In the genomic region with DNA sequence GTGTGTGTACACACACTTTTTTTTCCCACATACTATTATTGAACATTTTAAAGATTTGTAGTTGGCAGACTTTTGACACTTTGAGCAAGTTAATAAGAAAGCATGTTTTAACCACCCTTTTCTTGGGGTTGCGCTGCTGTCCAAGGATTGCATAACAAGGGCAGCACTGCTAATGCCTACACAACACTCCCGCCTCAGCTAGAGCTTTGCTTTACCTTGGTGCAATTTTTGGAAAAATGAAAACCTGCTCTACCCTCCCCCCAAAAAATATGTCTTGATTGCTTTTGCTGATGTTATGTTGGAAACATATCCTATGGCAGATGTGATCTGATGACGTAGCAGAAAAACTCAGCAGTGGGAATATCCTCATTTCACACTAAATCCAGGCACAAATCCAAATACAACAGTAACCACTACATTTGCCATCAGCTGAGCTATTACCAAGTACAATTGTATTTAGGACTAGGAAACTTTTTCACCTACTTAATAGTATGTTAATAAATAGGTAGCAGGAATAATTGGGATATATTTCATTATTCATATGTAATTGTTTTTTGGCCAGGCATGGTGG, we compare ENCODE assay signal across 11 cellular contexts. TPM values are rescaled to one million over a fixed set of nuclear protein-coding genes. Genes with fewer than 3 reads are reported as not detected.
DNase-seq lines count a peak whose midpoint lies in the region; ATAC-seq, FAIRE-seq and TF ChIP-seq lines count a peak whose summit lies in the region.
"Had no signal": no experiment of that assay in that cellular context is flagged by ENCODE, and none has a peak within 500 bp of the region (broad histone marks: within the 10 kb centered on the region; RNA-seq: fewer than 3 reads in every experiment).

No MANE protein-coding gene starts in this region.

- no peak overlapping the region for H3K27ac Mint-ChIP-seq in activated CD8-positive, alpha-beta T cell treated with anti-CD3 and anti-CD28 coated beads, Interleukin-2, amount 10 ng/mL, durations not matched to agents 7 days and 5 days
- H3K27ac Mint-ChIP-seq: B cell had no signal

- WGBS in pancreas, 2 donors: 18 to 21% methylated on average over 3 of the region's 3 CpGs

- no peak for FAIRE-seq in pancreas (lab: Jason Lieb, UNC)

- peak overlapping the region; percentile 19; the same call in 1 of the 2 replicates for H3K4me3 ChIP-seq in SK-N-MC
- no peak overlapping the region for H3K4me3 ChIP-seq in pancreas

- no peaks in the 10 kb centered on the region for H3K9me3 Mint-ChIP-seq in activated CD8-positive, alpha-beta T cell treated with anti-CD3 and anti-CD28 coated beads, Interleukin-2, amount 10 ng/mL, durations not matched to agents 7 days and 5 days (ENCODE audit: insufficient read depth)

- ATAC-seq in pancreas (peak; percentile 67 to 76 (median 72)), HG02840 (IDR thresholded peaks at IDR 0.05; ENCODE audit: low FRiP score, unreplicated experiment) (no peak), GM21423 (IDR thresholded peaks at IDR 0.05; ENCODE audit: unreplicated experiment) (no peak)
- no peak for ATAC-seq in activated CD8-positive, alpha-beta T cell treated with anti-CD3 and anti-CD28 coated beads, Interleukin-2, amount 10 ng/mL, durations not matched to agents 7 days and 5 days

- TF ChIP-seq CTCF in pancreas (IDR thresholded peaks at IDR 0.05): no peak

- H3K27me3 Mint-ChIP-seq in activated CD8-positive, alpha-beta T cell treated with anti-CD3 and anti-CD28 coated beads, Interleukin-2, amount 10 ng/mL, durations not matched to agents 7 days and 5 days (ENCODE audit: low read depth): no peaks in the 10 kb centered on the region
- H3K27me3 Mint-ChIP-seq: B cell had no signal

- H3K36me3 Mint-ChIP-seq in activated CD8-positive, alpha-beta T cell treated with anti-CD3 and anti-CD28 coated beads, Interleukin-2, amount 10 ng/mL, durations not matched to agents 7 days and 5 days (ENCODE audit: low read depth): peaks cover 6% of the 10 kb centered on the region

- no peaks in the 10 kb centered on the region for H3K27me3 ChIP-seq in pancreas

- peaks cover 10 to 34% (median 23%) of the 10 kb centered on the region in 3 donors for H3K4me1 ChIP-seq in pancreas

- H3K4me3 Mint-ChIP-seq in activated CD8-positive, alpha-beta T cell treated with anti-CD3 and anti-CD28 coated beads, Interleukin-2, amount 10 ng/mL, durations not matched to agents 7 days and 5 days: no peak overlapping the region
- H3K4me3 Mint-ChIP-seq: B cell had no signal

- H3K9me3 ChIP-seq in SK-N-MC (ENCODE audit: low read depth, low read length): no peaks in the 10 kb centered on the region
- H3K9me3 ChIP-seq in pancreas: no peaks in the 10 kb centered on the region

- peak overlapping the region; percentile 89 for H3K27ac ChIP-seq in SK-N-MC
- H3K27ac ChIP-seq in pancreas: peak overlapping the region in 2 of 4 donors; percentile 24 to 48

- no peak overlapping the region for H3K9ac ChIP-seq in SK-N-MC (ENCODE audit: insufficient read length)

- intact Hi-C loops in pancreas (cut with DNase I): no loop called here

- no peaks in the 10 kb centered on the region for H3K4me1 Mint-ChIP-seq in activated CD8-positive, alpha-beta T cell treated with anti-CD3 and anti-CD28 coated beads, Interleukin-2, amount 10 ng/mL, durations not matched to agents 7 days and 5 days (ENCODE audit: low read depth)

- no peaks in the 10 kb centered on the region for H3K36me3 ChIP-seq in SK-N-MC (ENCODE audit: insufficient read depth, low read length)
- no peaks in the 10 kb centered on the region for H3K36me3 ChIP-seq in pancreas

- CTCF ChIA-PET in activated CD8-positive, alpha-beta T cell treated with anti-CD3 and anti-CD28 coated beads, Interleukin-2, amount 10 ng/mL, durations not matched to agents 7 days and 5 days (lab: Charles Lee): interaction anchor here (0.6 to 1.3 kb wide), 2 partner anchors 55 to 572 kb away, joined by 3 read pairs; no protein-coding TSS in a partner anchor

- DNase-seq in AG08395 (ENCODE audit: low spot score): peak; percentile 40
- DNase-seq in SK-N-MC (ENCODE audit: low read depth, low spot score): no peak
- DNase-seq in fibroblast of peridontal ligament (ENCODE audit: extremely low read depth): peak; percentile 85
- DNase-seq in pancreas: no peak
- no peak for DNase-seq in cerebellar nuclear complex (lab: John Stamatoyannopoulos, UW)
- no peak for DNase-seq in activated CD8-positive, alpha-beta T cell treated with anti-CD3 and anti-CD28 coated beads, Interleukin-2, amount 10 ng/mL, durations not matched to agents 7 days and 5 days
- DNase-seq: kidney glomerular epithelial cell, NCI-H146 had no signal

- POLR2A ChIA-PET in activated CD8-positive, alpha-beta T cell treated with anti-CD3 and anti-CD28 coated beads, Interleukin-2, amount 10 ng/mL, durations not matched to agents 7 days and 5 days (lab: Charles Lee): no interaction called here

RNA-seq across cellular contexts. Expression of gene UBE2R2, which starts 51.6 kb away (rescaled TPM):
- total RNA-seq in pancreas: 10 to 100 TPM; 33.1 to 44.8 (median 36.2) TPM
- 10 to 100 TPM; 13.3 to 16.6 TPM for polyA plus RNA-seq in pancreas
- 10 to 100 TPM; 28.2 to 28.3 TPM for total RNA-seq in activated CD8-positive, alpha-beta T cell treated with anti-CD3 and anti-CD28 coated beads, Interleukin-2, amount 10 ng/mL, durations not matched to agents 7 days and 5 days

Comparison
In these comparisons a context has a peak if more than half of its experiments do, and no peak if none do; other contexts are left out.
1. DNase-seq: peak in AG08395 (single experiment) and fibroblast of peridontal ligament (single experiment); none in SK-N-MC (single experiment), pancreas (0 of 6), cerebellar nuclear complex (0 of 2) and activated CD8-positive, alpha-beta T cell treated with anti-CD3 and anti-CD28 coated beads, Interleukin-2, amount 10 ng/mL, durations not matched to agents 7 days and 5 days (single experiment).
2. ATAC-seq: peak in pancreas (4 of 4); none in HG02840 (single experiment), GM21423 (single experiment) and activated CD8-positive, alpha-beta T cell treated with anti-CD3 and anti-CD28 coated beads, Interleukin-2, amount 10 ng/mL, durations not matched to agents 7 days and 5 days (single experiment).